ENCODE assay signal across 8 cellular contexts in the genomic region with DNA sequence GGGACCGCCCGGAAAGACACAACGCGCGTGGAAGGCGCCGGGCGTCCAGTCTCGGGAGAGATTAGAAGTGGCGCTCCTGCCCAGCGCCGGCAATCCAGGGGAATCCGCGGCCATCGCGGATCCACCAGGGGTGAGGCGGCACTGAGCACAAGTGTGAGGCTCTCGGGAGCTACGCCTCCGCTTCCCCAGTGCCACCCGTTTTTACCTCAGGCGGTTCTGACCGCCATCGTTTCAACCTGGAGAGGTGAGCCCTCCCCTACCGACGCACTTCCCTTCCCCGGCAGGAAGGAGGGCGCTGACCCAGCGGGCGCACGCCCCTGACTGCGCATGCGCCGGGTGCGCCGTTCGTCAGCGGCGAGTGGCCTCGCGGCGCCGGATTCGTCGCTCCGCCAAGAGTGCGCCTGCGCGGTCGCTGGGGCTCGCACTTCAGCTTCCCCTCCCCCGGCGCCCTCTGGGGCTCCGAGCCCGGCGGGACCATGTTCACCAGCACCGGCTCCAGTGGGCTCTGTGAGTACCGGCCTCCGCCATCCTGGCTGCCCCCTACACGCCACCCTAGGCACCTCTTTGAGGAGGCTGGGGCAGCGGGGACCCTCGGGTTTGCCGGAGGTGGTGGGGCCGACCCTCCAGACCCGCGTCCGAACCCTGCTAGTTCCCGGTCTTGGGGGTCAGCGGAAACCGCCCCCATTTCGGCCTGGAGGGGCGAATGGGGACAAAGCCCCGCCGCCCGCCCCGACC. TPM values are rescaled to one million over a fixed set of nuclear protein-coding genes. Genes with fewer than 3 reads are reported as not detected.
DNase-seq lines count a peak whose midpoint lies in the region; ATAC-seq and TF ChIP-seq lines count a peak whose summit lies in the region.

Gene UBAC2 (plus strand): TSS at position 422 of the 735 bp plus-strand sequence. CDS start 55 bp downstream, at position 477.

- DNase-seq in DMS 273 (lab: John Stamatoyannopoulos, UW; ENCODE audit: unreplicated experiment) (peak; percentile 96), HuH-7 (ENCODE audit: low spot score) (peak; percentile 82), activated T-cell treated with anti-CD3 and anti-CD28 coated beads for 1 hour (ENCODE audit: low read depth) (peak; percentile 95), epidermal melanocyte (ENCODE audit: insufficient read length, low spot score) (peak; percentile 92), mucosa of descending colon (peak; percentile 94 to 98 (median 97))
- DNase-seq in stimulated activated CD8-positive, alpha-beta memory T cell treated with anti-CD3 and anti-CD28 coated beads, Interleukin-4, amount 100 ng/mL, for 24 hours (ENCODE audit: low read depth), result peak; percentile 95

- H3K79me2 ChIP-seq in OCI-LY3 (ENCODE audit: low read length), result peaks cover 37% of the 10 kb centered on the region

- ATAC-seq in GM21515 (IDR thresholded peaks at IDR 0.05; ENCODE audit: unreplicated experiment) (peak; percentile 72), mucosa of descending colon (peak; percentile 88)

- TF ChIP-seq CTCF in OCI-LY3 (IDR thresholded peaks at IDR 0.05; ENCODE audit: low read depth, low read length) (no peak), mucosa of descending colon (IDR thresholded peaks at IDR 0.05) (no peak)

- H3K27ac ChIP-seq in OCI-LY3 (ENCODE audit: low read length), result peak within 1 kb of the TSS; percentile 60

- H4K20me1 ChIP-seq in OCI-LY3 (ENCODE audit: insufficient read depth, low read length), result peaks cover 38% of the 10 kb centered on the region

- intact Hi-C loops in mucosa of descending colon (cut with DNase I, micrococcal nuclease), result no loop called here

- peak within 1 kb of the TSS; percentile 87 for H3K9ac ChIP-seq in OCI-LY3 (ENCODE audit: low read length)

- peak within 1 kb of the TSS; percentile 82 for H3K4me2 ChIP-seq in OCI-LY3 (ENCODE audit: low read length)

- peaks cover 26% of the 10 kb centered on the region for H3K27me3 ChIP-seq in OCI-LY3 (ENCODE audit: low read depth, low read length)

- H3K4me3 ChIP-seq in OCI-LY3 (ENCODE audit: low read length) (peak within 1 kb of the TSS; percentile 87), mucosa of descending colon (peak within 1 kb of the TSS; percentile 90)

- H3K9me3 ChIP-seq in OCI-LY3 (ENCODE audit: insufficient read depth, low read length) (no peaks in the 10 kb centered on the region), mucosa of descending colon (no peaks in the 10 kb centered on the region)

- H3K4me1 ChIP-seq in OCI-LY3 (ENCODE audit: low read length) (peaks cover 33% of the 10 kb centered on the region), mucosa of descending colon (ENCODE audit: low read depth) (peaks cover 41% of the 10 kb centered on the region)

- peak within 1 kb of the TSS; percentile 65 for H2AFZ ChIP-seq in OCI-LY3 (ENCODE audit: low read depth, low read length)

- H3K36me3 ChIP-seq in OCI-LY3 (replicated peaks; ENCODE audit: low read depth, low read length) (no peaks in the 10 kb centered on the region), mucosa of descending colon (ENCODE audit: low read depth) (peaks cover 4% of the 10 kb centered on the region)

RNA-seq across cellular contexts. Expression of gene UBAC2, which starts in this region (rescaled TPM):
- total RNA-seq in mucosa of descending colon, result 10 to 100 TPM; 57.4 to 74.2 (median 67.5) TPM

Comparison
In these comparisons a context has a peak if more than half of its experiments do, and no peak if none do; other contexts are left out.
1. Peak in every context shown above with its lines: DNase-seq, ATAC-seq, H3K4me3 ChIP-seq and H3K27ac ChIP-seq.